In the genomic region with DNA sequence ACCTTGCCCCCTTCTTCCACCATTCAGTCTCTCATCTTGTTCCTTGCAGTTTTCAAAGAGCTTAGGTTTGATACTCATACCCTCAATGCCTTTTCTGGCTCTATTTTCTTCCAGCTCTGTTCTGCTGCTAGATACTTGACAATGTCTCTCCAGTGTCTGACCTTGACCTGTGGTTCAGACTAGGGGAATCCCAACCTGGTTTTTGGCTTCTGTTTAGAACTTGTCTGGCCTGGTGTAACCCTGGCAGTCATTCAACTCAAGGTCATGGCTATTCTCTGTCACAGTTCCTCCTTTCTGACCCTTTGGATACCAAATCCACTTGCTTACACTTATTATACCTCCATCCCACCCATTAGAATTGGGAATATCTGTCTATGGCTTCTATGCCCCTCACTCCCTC, we compare ENCODE assay signal across 27 cellular contexts.
"Had no signal": no experiment of that assay in that cellular context is flagged by ENCODE, and none has a peak within 500 bp of the region (broad histone marks: within the 10 kb centered on the region; RNA-seq: fewer than 3 reads in every experiment).

No MANE protein-coding gene starts in this region.

- H3K9ac ChIP-seq: SK-N-SH had no signal

- H3K4me3 ChIP-seq: ascending aorta, body of pancreas, MG63 had no signal

- H3K4me1 Mint-ChIP-seq: activated CD8-positive, alpha-beta memory T cell treated with anti-CD3 and anti-CD28 coated beads, Interleukin-2, amount 10 ng/mL, durations not matched to agents 7 days and 5 days; activated naive CD4-positive, alpha-beta T cell treated with anti-CD3 and anti-CD28 coated beads, Interleukin-2, amount 50 U/mL, for 24 hours; activated naive CD8-positive, alpha-beta T cell treated with anti-CD3 and anti-CD28 coated beads, Interleukin-2, amount 50 U/mL, for 24 hours; central memory CD8-positive, alpha-beta T cell had no signal

- H3K9me3 ChIP-seq: ascending aorta, body of pancreas, MG63, SK-N-SH had no signal

- H3K4me2 ChIP-seq: SK-N-SH had no signal

- H3K36me3 Mint-ChIP-seq: activated CD8-positive, alpha-beta memory T cell treated with anti-CD3 and anti-CD28 coated beads, Interleukin-2, amount 10 ng/mL, durations not matched to agents 7 days and 5 days; activated naive CD4-positive, alpha-beta T cell treated with anti-CD3 and anti-CD28 coated beads, Interleukin-2, amount 50 U/mL, for 24 hours had no signal

- DNase-seq: activated CD4-positive, CD25-positive, alpha-beta regulatory T cell; activated CD8-positive, alpha-beta memory T cell treated with anti-CD3 and anti-CD28 coated beads, Interleukin-2, amount 10 ng/mL, durations not matched to agents 7 days and 5 days; activated CD8-positive, alpha-beta T cell treated with anti-CD3 and anti-CD28 coated beads, Interleukin-2, amount 10 ng/mL, durations not matched to agents 7 days and 5 days; activated effector memory CD4-positive, alpha-beta T cell treated with Interleukin-2 at 50 U/mL for 16 hours; activated naive CD4-positive, alpha-beta T cell; activated naive CD8-positive, alpha-beta T cell treated with anti-CD3 and anti-CD28 coated beads, Interleukin-2, amount 50 U/mL, for 24 hours; activated T-cell treated with anti-CD3 and anti-CD28 coated beads, Interleukin-2, amount 50 U/mL, for 24 hours; amniotic stem cell; body of pancreas; cortex of kidney; MG63; NCI-H1105; NCI-H1436; NCI-H1694 treated with DMSO at 0.1 percent for 48 hours; NCI-H2029 treated with DMSO at 0.1 percent for 48 hours; NCI-H345; NCI-H510A; NCI-H526 treated with DMSO at 0.1 percent for 48 hours; NCI-H82; SK-N-SH; T-helper 1 cell had no signal

- H3K27ac ChIP-seq: ascending aorta, body of pancreas, VCaP had no signal

- FAIRE-seq: bronchial epithelial cell had no signal

- H3K27ac Mint-ChIP-seq: activated CD8-positive, alpha-beta memory T cell treated with anti-CD3 and anti-CD28 coated beads, Interleukin-2, amount 10 ng/mL, durations not matched to agents 7 days and 5 days; activated CD8-positive, alpha-beta T cell treated with anti-CD3 and anti-CD28 coated beads, Interleukin-2, amount 10 ng/mL, durations not matched to agents 7 days and 5 days; activated naive CD4-positive, alpha-beta T cell treated with anti-CD3 and anti-CD28 coated beads, Interleukin-2, amount 50 U/mL, for 24 hours; activated naive CD8-positive, alpha-beta T cell treated with anti-CD3 and anti-CD28 coated beads, Interleukin-2, amount 50 U/mL, for 24 hours; activated T-cell treated with anti-CD3 and anti-CD28 coated beads, Interleukin-2, amount 50 U/mL, for 24 hours; activated T-helper 1 cell treated with anti-CD3 and anti-CD28 coated beads, Interleukin-12 subunit alpha, Interleukin-12 subunit beta, Interleukin-2, Interleukin-4 antibody, amounts not matched to agents 30 ng/mL and 10 ng/mL and 1 ng/mL, durations not matched to agents 14 hours and 24 hours and 36 hours had no signal

- H3K9me3 Mint-ChIP-seq: activated naive CD4-positive, alpha-beta T cell treated with anti-CD3 and anti-CD28 coated beads, Interleukin-2, amount 50 U/mL, for 24 hours; activated naive CD8-positive, alpha-beta T cell treated with anti-CD3 and anti-CD28 coated beads, Interleukin-2, amount 50 U/mL, for 24 hours; activated T-cell treated with anti-CD3 and anti-CD28 coated beads, Interleukin-2, amount 50 U/mL, for 24 hours; activated T-helper 1 cell treated with anti-CD3 and anti-CD28 coated beads, Interleukin-12 subunit alpha, Interleukin-12 subunit beta, Interleukin-2, Interleukin-4 antibody, amounts not matched to agents 30 ng/mL and 10 ng/mL and 1 ng/mL, durations not matched to agents 14 hours and 24 hours and 36 hours; central memory CD8-positive, alpha-beta T cell had no signal

- H3K4me1 ChIP-seq: ascending aorta, body of pancreas had no signal

- ATAC-seq: activated CD8-positive, alpha-beta memory T cell treated with anti-CD3 and anti-CD28 coated beads, Interleukin-2, amount 10 ng/mL, durations not matched to agents 7 days and 5 days; activated CD8-positive, alpha-beta T cell treated with anti-CD3 and anti-CD28 coated beads, Interleukin-2, amount 10 ng/mL, durations not matched to agents 7 days and 5 days; activated naive CD8-positive, alpha-beta T cell treated with anti-CD3 and anti-CD28 coated beads, Interleukin-2, amount 50 U/mL, for 24 hours; body of pancreas had no signal

- H3K36me3 ChIP-seq: ascending aorta, MG63 had no signal

- H3K4me3 Mint-ChIP-seq: activated CD8-positive, alpha-beta memory T cell treated with anti-CD3 and anti-CD28 coated beads, Interleukin-2, amount 10 ng/mL, durations not matched to agents 7 days and 5 days; activated CD8-positive, alpha-beta T cell treated with anti-CD3 and anti-CD28 coated beads, Interleukin-2, amount 10 ng/mL, durations not matched to agents 7 days and 5 days; activated naive CD4-positive, alpha-beta T cell treated with anti-CD3 and anti-CD28 coated beads, Interleukin-2, amount 50 U/mL, for 24 hours; activated naive CD8-positive, alpha-beta T cell treated with anti-CD3 and anti-CD28 coated beads, Interleukin-2, amount 50 U/mL, for 24 hours; activated T-cell treated with anti-CD3 and anti-CD28 coated beads, Interleukin-2, amount 50 U/mL, for 24 hours; activated T-helper 1 cell treated with anti-CD3 and anti-CD28 coated beads, Interleukin-12 subunit alpha, Interleukin-12 subunit beta, Interleukin-2, Interleukin-4 antibody, amounts not matched to agents 30 ng/mL and 10 ng/mL and 1 ng/mL, durations not matched to agents 14 hours and 24 hours and 36 hours; central memory CD8-positive, alpha-beta T cell had no signal

- H3K27me3 ChIP-seq: ascending aorta, body of pancreas had no signal

- H3K27me3 Mint-ChIP-seq: activated naive CD4-positive, alpha-beta T cell treated with anti-CD3 and anti-CD28 coated beads, Interleukin-2, amount 50 U/mL, for 24 hours had no signal
